In the genomic region with DNA sequence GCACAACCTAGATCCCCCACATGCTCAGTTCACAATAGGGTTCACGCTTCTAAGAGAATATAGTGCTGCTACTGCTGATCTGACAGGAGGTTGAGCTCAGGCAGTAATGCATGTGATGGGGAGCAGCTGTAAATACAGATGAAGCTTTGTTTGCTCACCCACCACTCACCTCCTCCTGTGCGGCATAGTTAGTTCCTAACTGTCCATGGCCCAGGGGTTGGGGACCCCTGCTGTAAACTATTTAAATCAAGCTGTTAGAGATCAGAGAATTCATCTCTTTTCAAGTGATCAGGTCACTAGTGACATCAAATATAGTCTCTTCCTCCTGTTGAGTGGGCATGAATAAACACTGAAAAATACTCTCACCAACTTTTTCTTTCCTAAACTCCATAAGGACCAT, we compare ENCODE assay signal across 19 cellular contexts.
DNase-seq lines count a peak whose midpoint lies in the region; ATAC-seq and TF ChIP-seq lines count a peak whose summit lies in the region.
"Had no signal": no experiment of that assay in that cellular context is flagged by ENCODE, and none has a peak within 500 bp of the region (broad histone marks: within the 10 kb centered on the region; RNA-seq: fewer than 3 reads in every experiment).

No MANE protein-coding gene starts in this region.

- H3K27ac ChIP-seq in HEK293 (ENCODE audit: extremely low read depth, low read depth, low read length) = no peak overlapping the region
- no peak overlapping the region for H3K27ac ChIP-seq in trophoblast cell (ENCODE audit: low read depth, low read length)
- H3K27ac ChIP-seq: BLaER1 treated with 17β-estradiol and CSF1 and Interleukin-3, amounts not matched to agents 10 nM and 100 nM; KMS-11 had no signal

- TF ChIP-seq CTCF in HEK293 (tag by site-specific recombination; IDR thresholded peaks at IDR 0.05) = no peak

- no peak overlapping the region for H4K12ac ChIP-seq in trophoblast cell (ENCODE audit: low read depth, low read length)

- no peak overlapping the region for H4K8ac ChIP-seq in trophoblast cell (ENCODE audit: low read depth, low read length)

- peak; percentile 40 for DNase-seq in NCI-H146 treated with DMSO at 0.1 percent for 48 hours (lab: John Stamatoyannopoulos, UW; ENCODE audit: unreplicated experiment)
- DNase-seq in NCI-H748 (lab: John Stamatoyannopoulos, UW; ENCODE audit: unreplicated experiment) = peak; percentile 85
- DNase-seq in left kidney (ENCODE audit: low read depth, low spot score) = peak; percentile 37
- DNase-seq in activated CD4-positive, CD25-positive, alpha-beta regulatory T cell (lab: John Stamatoyannopoulos, UW) = no peak
- DNase-seq in dermis blood vessel endothelial cell = no peak
- DNase-seq in trophoblast cell = no peak
- DNase-seq: DMS79 treated with DMSO at 0.1 percent for 48 hours, H7, MV-4-11, NCI-H1436 treated with DMSO at 0.1 percent for 48 hours, NCI-H2107, NCI-H226, NCI-H526, T-helper 17 cell had no signal

- no peak overlapping the region for H2BK5ac ChIP-seq in trophoblast cell (ENCODE audit: low read depth, low read length, poor library complexity)

- H3K4me3 ChIP-seq in HEK293 (ENCODE audit: low read depth, low read length) = no peak overlapping the region
- no peak overlapping the region for H3K4me3 ChIP-seq in trophoblast cell (ENCODE audit: low read depth, low read length)
- H3K4me3 ChIP-seq: BLaER1 treated with 17β-estradiol and CSF1 and Interleukin-3, amounts not matched to agents 10 nM and 100 nM had no signal

- no peaks in the 10 kb centered on the region for H3K4me1 ChIP-seq in HEK293 (ENCODE audit: control insufficient read depth, insufficient read depth, low read length)
- H3K4me1 ChIP-seq in trophoblast cell (ENCODE audit: control insufficient read depth in 1 of 2, insufficient read depth in 2 of 2, low read length in 2 of 2) = no peaks in the 10 kb centered on the region
- H3K4me1 ChIP-seq: BLaER1 treated with 17β-estradiol and CSF1 and Interleukin-3, amounts not matched to agents 10 nM and 100 nM had no signal

- no peak overlapping the region for H3K4ac ChIP-seq in trophoblast cell (ENCODE audit: low read depth, low read length)

- no peak overlapping the region for H3K18ac ChIP-seq in trophoblast cell (ENCODE audit: low read length)

- POLR2A ChIA-PET in HEK293 (lab: Yijun Ruan, JAX) = no interaction called here

- H2BK120ac ChIP-seq in trophoblast cell (ENCODE audit: insufficient read depth, low read length, poor library complexity) = no peak overlapping the region

- CTCF ChIA-PET in HEK293 (lab: Yijun Ruan, JAX) = no interaction called here

- no peaks in the 10 kb centered on the region for H3K79me1 ChIP-seq in trophoblast cell (ENCODE audit: low read length)

- no peak overlapping the region for H2AFZ ChIP-seq in trophoblast cell (ENCODE audit: insufficient read depth, low read length, poor library complexity)

- no peak overlapping the region for H3K14ac ChIP-seq in trophoblast cell (ENCODE audit: low read length)

- no peak overlapping the region for H4K91ac ChIP-seq in trophoblast cell (ENCODE audit: low read depth, low read length)

- no peak overlapping the region for H3K9ac ChIP-seq in trophoblast cell (ENCODE audit: low read length)
- H3K9ac ChIP-seq: BLaER1 treated with 17β-estradiol and CSF1 and Interleukin-3, amounts not matched to agents 10 nM and 100 nM; KMS-11 had no signal

- H3K36me3 ChIP-seq in HEK293 (ENCODE audit: control insufficient read depth in 2 of 2, insufficient read depth in 1 of 2, low read length in 2 of 2) (no peaks in the 10 kb centered on the region), trophoblast cell (ENCODE audit: control insufficient read depth in 1 of 2, insufficient read depth in 2 of 2, low read length in 2 of 2) (no peaks in the 10 kb centered on the region)
- H3K36me3 ChIP-seq: BLaER1 treated with 17β-estradiol and CSF1 and Interleukin-3, amounts not matched to agents 10 nM and 100 nM had no signal

- ATAC-seq in HG02678 (IDR thresholded peaks at IDR 0.05; ENCODE audit: unreplicated experiment) = no peak
- ATAC-seq: Panc1, T-helper 17 cell had no signal

- no CpG with 5 or more reads among the region's 2 CpGs for WGBS in trophoblast cell (ENCODE audit: extremely low coverage, insufficient coverage, insufficient read length)

- H3K27me3 ChIP-seq in trophoblast cell (ENCODE audit: insufficient read depth, low read length) = no peaks in the 10 kb centered on the region
- H3K27me3 ChIP-seq: BLaER1 treated with 17β-estradiol and CSF1 and Interleukin-3, amounts not matched to agents 10 nM and 100 nM had no signal

- no peak overlapping the region for H3K23ac ChIP-seq in trophoblast cell (ENCODE audit: low read length)

- H2BK12ac ChIP-seq in trophoblast cell (ENCODE audit: low read length) = no peak overlapping the region

- no peaks in the 10 kb centered on the region for H3K9me3 ChIP-seq in HEK293 (ENCODE audit: control insufficient read depth, insufficient read depth, low read depth, low read length)
- no peaks in the 10 kb centered on the region for H3K9me3 ChIP-seq in trophoblast cell (ENCODE audit: insufficient read depth, low read depth, low read length)
- H3K9me3 ChIP-seq: BLaER1 treated with 17β-estradiol and CSF1 and Interleukin-3, amounts not matched to agents 10 nM and 100 nM had no signal

- no peaks in the 10 kb centered on the region for H3K79me2 ChIP-seq in trophoblast cell (ENCODE audit: control insufficient read depth, insufficient read depth, low read length, poor library complexity)

- no peak overlapping the region for H2AK5ac ChIP-seq in trophoblast cell (ENCODE audit: low read length)

- no peak overlapping the region for H3K4me2 ChIP-seq in trophoblast cell (ENCODE audit: low read length)
- H3K4me2 ChIP-seq: BLaER1 treated with 17β-estradiol and CSF1 and Interleukin-3, amounts not matched to agents 10 nM and 100 nM; KMS-11 had no signal

TF ChIP-seq in HEK293, 187 proteins besides CTCF, POLR2A, EP300 and RAD21:
- no peak for TF ChIP-seq SP7 (tag by site-specific recombination; IDR thresholded peaks at IDR 0.05)
- TF ChIP-seq ZIC2 (tag by site-specific recombination; IDR thresholded peaks at IDR 0.05) = peak; percentile 58

Comparison
In these comparisons a context has a peak if more than half of its experiments do, and no peak if none do; other contexts are left out.
1. DNase-seq: peak in NCI-H146 treated with DMSO at 0.1 percent for 48 hours (single experiment), NCI-H748 (single experiment) and left kidney (single experiment); none in activated CD4-positive, CD25-positive, alpha-beta regulatory T cell (0 of 4), dermis blood vessel endothelial cell (single experiment) and trophoblast cell (0 of 2).